In genomic region chr1:26170472-26170821, GRCh38 we compare ENCODE assay signal across 8 cellular contexts.
A peak's percentile ranks its signal among the peaks of the same experiment; 100 is the strongest.
DNase-seq lines count a peak whose midpoint lies in the region; ATAC-seq, FAIRE-seq and TF ChIP-seq lines count a peak whose summit lies in the region.

No MANE protein-coding gene starts in this region.

- H3K4me3 ChIP-seq in ACC112 (ENCODE audit: low read depth, low read length) = peak overlapping the region; percentile 96
- H3K4me3 ChIP-seq in KMS-11 (IDR thresholded peaks at IDR 0.05; ENCODE audit: insufficient read depth, low read depth, low read length) = peak overlapping the region; percentile 78
- peak overlapping the region; percentile 79 to 89 for H3K4me3 ChIP-seq in muscle layer of duodenum (ENCODE audit: low read depth in 1 of 2, low read length in 2 of 2)

- H3K36me3 ChIP-seq in ACC112 (ENCODE audit: insufficient read depth, low read length) (no peaks in the 10 kb centered on the region), KMS-11 (ENCODE audit: insufficient read depth) (no peaks in the 10 kb centered on the region), muscle layer of duodenum (ENCODE audit: control insufficient read depth in 1 of 2, insufficient read depth in 2 of 2, low read length in 2 of 2) (no peaks in the 10 kb centered on the region)

- peak overlapping the region; percentile 93 for H3K4me3 Mint-ChIP-seq in dendritic cell treated with granulocyte-macrophage colony-stimulating factor and Interleukin-4, amounts not matched to agents 40 ng/mL and 50 ng/mL, for 4 days

- intact Hi-C loops in dendritic cell treated with granulocyte-macrophage colony-stimulating factor and Interleukin-4, amounts not matched to agents 40 ng/mL and 50 ng/mL, for 4 days (cut with micrococcal nuclease) = loop anchor here (10.0 kb wide), 1 partner anchor 214 kb away; no protein-coding TSS in a partner anchor

- H3K27ac ChIP-seq in ACC112 (ENCODE audit: low read depth, low read length) (no peak overlapping the region), KMS-11 (no peak overlapping the region; the same call in 1 of the 2 replicates), muscle layer of duodenum (ENCODE audit: low read length) (peak overlapping the region; percentile 72), caudate nucleus (ENCODE audit: low read depth, low read length) (no peak overlapping the region)

- H3K27me3 Mint-ChIP-seq in dendritic cell treated with granulocyte-macrophage colony-stimulating factor and Interleukin-4, amounts not matched to agents 40 ng/mL and 50 ng/mL, for 4 days = peaks cover 11% of the 10 kb centered on the region

- H3K9ac ChIP-seq in KMS-11 = peak overlapping the region; percentile 95; the same call in 1 of the 2 replicates

- H4K20me1 ChIP-seq in KMS-11 (ENCODE audit: insufficient read depth) = no peaks in the 10 kb centered on the region

- DNase-seq in caudate nucleus (lab: John Stamatoyannopoulos, UW) = no peak
- DNase-seq in GM19239 (ENCODE audit: insufficient read length, low spot score) = no peak

- H3K79me2 ChIP-seq in ACC112 (ENCODE audit: control insufficient read depth, insufficient read depth, low read length, unreplicated experiment) = peaks cover 17% of the 10 kb centered on the region
- H3K79me2 ChIP-seq in KMS-11 (ENCODE audit: insufficient read depth, low read depth) = no peaks in the 10 kb centered on the region

- ATAC-seq in GM21515 (IDR thresholded peaks at IDR 0.05; ENCODE audit: unreplicated experiment) (no peak), HG03095 (IDR thresholded peaks at IDR 0.05; ENCODE audit: unreplicated experiment) (no peak)

- no peaks in the 10 kb centered on the region for H3K9me3 ChIP-seq in muscle layer of duodenum (ENCODE audit: control insufficient read depth in 1 of 2, low read length in 2 of 2)

- H2AFZ ChIP-seq in ACC112 (ENCODE audit: low read length, unreplicated experiment) = peak overlapping the region; percentile 94
- peak overlapping the region; percentile 89 for H2AFZ ChIP-seq in KMS-11 (ENCODE audit: low read depth)

- H3K4me1 ChIP-seq in ACC112 (ENCODE audit: control insufficient read depth, insufficient read depth, low read length, unreplicated experiment) (peaks cover 7% of the 10 kb centered on the region), KMS-11 (ENCODE audit: low read depth, poor library complexity, severe bottlenecking) (peaks cover 24% of the 10 kb centered on the region), muscle layer of duodenum (ENCODE audit: control insufficient read depth in 1 of 2, insufficient read depth in 2 of 2, low read length in 2 of 2) (peaks cover 10 to 22% of the 10 kb centered on the region in 2 donors)

- H3K9me3 Mint-ChIP-seq in dendritic cell treated with granulocyte-macrophage colony-stimulating factor and Interleukin-4, amounts not matched to agents 40 ng/mL and 50 ng/mL, for 4 days = no peaks in the 10 kb centered on the region

- peaks cover 13% of the 10 kb centered on the region for H3K36me3 Mint-ChIP-seq in dendritic cell treated with granulocyte-macrophage colony-stimulating factor and Interleukin-4, amounts not matched to agents 40 ng/mL and 50 ng/mL, for 4 days (ENCODE audit: low read depth)

- peaks cover 19% of the 10 kb centered on the region for H3K4me1 Mint-ChIP-seq in dendritic cell treated with granulocyte-macrophage colony-stimulating factor and Interleukin-4, amounts not matched to agents 40 ng/mL and 50 ng/mL, for 4 days (ENCODE audit: low read depth)

- peak overlapping the region; percentile 91 for H3K27ac Mint-ChIP-seq in dendritic cell treated with granulocyte-macrophage colony-stimulating factor and Interleukin-4, amounts not matched to agents 40 ng/mL and 50 ng/mL, for 4 days

- no peak for TF ChIP-seq CTCF in KMS-11 (conservative IDR thresholded peaks at IDR 0.05; ENCODE audit: low read depth, low read length)

- peak overlapping the region; percentile 94 for H3K4me2 ChIP-seq in KMS-11

- no peaks in the 10 kb centered on the region for H3K27me3 ChIP-seq in ACC112 (ENCODE audit: insufficient read depth, low read length)
- peaks cover 18% of the 10 kb centered on the region for H3K27me3 ChIP-seq in KMS-11 (ENCODE audit: insufficient read depth, low read depth)
- no peaks in the 10 kb centered on the region for H3K27me3 ChIP-seq in muscle layer of duodenum (ENCODE audit: low read depth, low read length)

- FAIRE-seq in GM19239 (lab: Jason Lieb, UNC) = no peak
